14 cellular contexts compared by ENCODE assay signal in genomic region chr4:173185832-173186545, GRCh38. TPM values are rescaled to one million over a fixed set of nuclear protein-coding genes. Genes with fewer than 3 reads are reported as not detected.
DNase-seq lines count a peak whose midpoint lies in the region; ATAC-seq and TF ChIP-seq lines count a peak whose summit lies in the region.
"Had no signal": no experiment of that assay in that cellular context is flagged by ENCODE, and none has a peak within 500 bp of the region (broad histone marks: within the 10 kb centered on the region; RNA-seq: fewer than 3 reads in every experiment).

No MANE protein-coding gene starts in this region.

- no peaks in the 10 kb centered on the region for H3K9me3 ChIP-seq in A673 (ENCODE audit: low read depth, low read length, poor library complexity, severe bottlenecking)
- H3K9me3 ChIP-seq in colonic mucosa = no peaks in the 10 kb centered on the region
- H3K9me3 ChIP-seq in WERI-Rb-1 (ENCODE audit: severe bottlenecking) = no peaks in the 10 kb centered on the region
- H3K9me3 ChIP-seq: right atrium auricular region had no signal

- no peaks in the 10 kb centered on the region for H3K27me3 ChIP-seq in A673 (replicated peaks; ENCODE audit: insufficient read depth, low read depth, low read length, poor library complexity)
- H3K27me3 ChIP-seq in colonic mucosa = no peaks in the 10 kb centered on the region
- no peaks in the 10 kb centered on the region for H3K27me3 ChIP-seq in WERI-Rb-1 (ENCODE audit: insufficient read depth, low read depth, severe bottlenecking)
- H3K27me3 ChIP-seq: right atrium auricular region had no signal

- POLR2A ChIA-PET in A673 (lab: Charles Lee; ENCODE audit: low non-redundant PET) = no interaction called here

- TF ChIP-seq CTCF in A673 (conservative IDR thresholded peaks at IDR 0.05; ENCODE audit: low read depth, low read length) (no peak), colonic mucosa (IDR thresholded peaks at IDR 0.05) (no peak), WERI-Rb-1 (IDR thresholded peaks at IDR 0.05; ENCODE audit: low read depth, low read length) (no peak)

- H3K9ac ChIP-seq in colonic mucosa (ENCODE audit: low read depth in 2 of 2, low read length in 2 of 2) = peak overlapping the region in 1 of 2 donors; percentile 57

- BruUV-seq in A673 (replicated peaks; lab: Mats Ljungman, UMichigan) = no TSS peak

- peaks cover 59% of the 10 kb centered on the region for H3K4me1 ChIP-seq in A673 (ENCODE audit: insufficient read depth, low read length, poor library complexity, severe bottlenecking)
- H3K4me1 ChIP-seq in colonic mucosa = no peaks in the 10 kb centered on the region

- peak overlapping the region; percentile 23 for H3K4me3 ChIP-seq in A673 (ENCODE audit: low read depth, low read length, poor library complexity, severe bottlenecking)
- H3K4me3 ChIP-seq in colonic mucosa = no peak overlapping the region
- no peak overlapping the region for H3K4me3 ChIP-seq in WERI-Rb-1 (ENCODE audit: low read depth, low read length)
- H3K4me3 ChIP-seq: lung, right atrium auricular region had no signal

- peak; percentile 83 for DNase-seq in A673 (ENCODE audit: low spot score)
- peak; percentile 75 for DNase-seq in NCI-H1436 (lab: John Stamatoyannopoulos, UW)
- DNase-seq in colonic mucosa = peak; percentile 52
- DNase-seq in WERI-Rb-1 = no peak
- DNase-seq in KBM-7 = no peak
- no peak for DNase-seq in NK-92 (lab: John Stamatoyannopoulos, UW; ENCODE audit: unreplicated experiment)
- no peak for DNase-seq in putamen (ENCODE audit: low spot score)
- DNase-seq: activated T-cell treated with anti-CD3 and anti-CD28 coated beads, Interleukin-2, amount 50 U/mL, for 4 hours; CD4-positive, alpha-beta memory T cell; foreskin melanocyte had no signal

- intact Hi-C loops in A673 (cut with micrococcal nuclease; ENCODE audit: unreplicated experiment) = no loop called here
- intact Hi-C loops in colonic mucosa (cut with DNase I) = no loop called here

- CTCF ChIA-PET in A673 (lab: Charles Lee) = interaction anchor here (1.0 kb wide), 1 partner anchor 172 kb away, joined by 3 read pairs; no protein-coding TSS in a partner anchor

- peak; percentile 56 for ATAC-seq in GM18868 (IDR thresholded peaks at IDR 0.05; ENCODE audit: unreplicated experiment)
- ATAC-seq: activated T-cell treated with anti-CD3 and anti-CD28 coated beads, Interleukin-2, amount 50 U/mL, for 4 hours; HCT116 had no signal

- H3K36me3 ChIP-seq in A673 (ENCODE audit: insufficient read depth, low read length, poor library complexity, severe bottlenecking) (no peaks in the 10 kb centered on the region), colonic mucosa (no peaks in the 10 kb centered on the region), WERI-Rb-1 (no peaks in the 10 kb centered on the region)
- H3K36me3 ChIP-seq: right atrium auricular region had no signal

- H3K27ac ChIP-seq in A673 (ENCODE audit: low read depth, low read length, poor library complexity, severe bottlenecking) (peak overlapping the region; percentile 74), colonic mucosa (peak overlapping the region; percentile 73), WERI-Rb-1 (no peak overlapping the region)
- H3K27ac ChIP-seq: right atrium auricular region had no signal

- in situ Hi-C loops in KBM-7 (cut with MboI; ENCODE audit: low pct_unique_long_range_greater_than_20kb, low sequenced_read_pairs) = no loop called here

RNA-seq across cellular contexts. Expression of gene GALNT7, which starts 17.4 kb away (rescaled TPM):
- total RNA-seq in A673 (2021) (89.7 and 90.7 TPM in 2 replicates), colonic mucosa (100 to 1,000 TPM in 1 of 2 donors, 10 to 100 TPM in 1; 83.5 to 138 TPM)

Comparison
In these comparisons a context has a peak if more than half of its experiments do, and no peak if none do; other contexts are left out.
1. DNase-seq: peak in A673 (single experiment), NCI-H1436 (single experiment) and colonic mucosa (single experiment); none in WERI-Rb-1 (single experiment), KBM-7 (single experiment), NK-92 (single experiment) and putamen (single experiment).